Comparison of ENCODE assay signal across 1 cellular context in the genomic region with DNA sequence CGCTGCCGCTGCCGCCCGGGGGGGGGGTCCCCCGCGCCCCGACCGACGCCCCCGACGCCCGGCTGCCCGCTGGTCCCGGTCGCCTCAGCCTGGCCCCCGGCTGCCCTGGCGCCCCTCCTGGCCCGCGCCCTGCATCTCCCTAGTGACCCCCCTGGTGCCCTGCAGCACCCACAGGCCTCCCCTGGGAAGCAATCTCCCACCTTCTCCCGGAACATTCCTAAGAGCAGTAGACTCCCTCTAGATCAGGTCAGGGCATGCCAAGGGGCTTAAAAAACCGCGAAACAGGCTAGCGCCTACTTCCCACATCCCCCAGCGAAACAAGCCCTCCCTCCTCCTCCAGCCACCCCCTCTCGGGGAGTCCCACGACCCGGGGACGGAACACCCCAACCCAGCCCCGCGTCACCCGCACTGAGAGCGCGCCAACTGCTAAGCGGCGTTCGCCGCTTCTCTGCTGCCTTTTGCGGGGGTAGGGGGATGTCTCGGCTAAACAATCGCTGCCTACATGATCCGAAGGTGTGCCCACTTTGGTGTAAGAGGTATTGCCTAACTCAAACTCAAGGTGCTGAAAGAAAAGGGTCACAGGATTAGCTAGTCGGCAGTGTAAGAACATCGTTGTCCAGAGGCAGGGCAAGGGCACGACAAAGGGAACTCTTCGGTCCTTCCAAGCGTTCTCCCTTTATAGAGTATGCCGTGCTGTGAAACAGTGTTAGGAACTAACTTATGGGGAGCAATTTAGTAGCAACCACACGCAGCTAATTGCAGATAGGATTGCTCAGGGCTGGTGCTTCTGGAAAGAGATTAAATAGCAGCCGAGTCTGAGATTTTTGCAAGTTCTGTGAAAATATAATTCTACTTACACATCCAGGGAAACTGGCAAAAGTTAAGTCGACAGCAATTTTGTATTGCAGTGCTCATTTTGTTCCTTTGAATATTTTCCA.
TF ChIP-seq lines count a peak whose summit lies in the region.

No MANE protein-coding gene starts in this region.

TF ChIP-seq in HEK293, 187 proteins besides CTCF, POLR2A, EP300 and RAD21 (continued from another document and continues in another):
- TF ChIP-seq, protein P1, sequence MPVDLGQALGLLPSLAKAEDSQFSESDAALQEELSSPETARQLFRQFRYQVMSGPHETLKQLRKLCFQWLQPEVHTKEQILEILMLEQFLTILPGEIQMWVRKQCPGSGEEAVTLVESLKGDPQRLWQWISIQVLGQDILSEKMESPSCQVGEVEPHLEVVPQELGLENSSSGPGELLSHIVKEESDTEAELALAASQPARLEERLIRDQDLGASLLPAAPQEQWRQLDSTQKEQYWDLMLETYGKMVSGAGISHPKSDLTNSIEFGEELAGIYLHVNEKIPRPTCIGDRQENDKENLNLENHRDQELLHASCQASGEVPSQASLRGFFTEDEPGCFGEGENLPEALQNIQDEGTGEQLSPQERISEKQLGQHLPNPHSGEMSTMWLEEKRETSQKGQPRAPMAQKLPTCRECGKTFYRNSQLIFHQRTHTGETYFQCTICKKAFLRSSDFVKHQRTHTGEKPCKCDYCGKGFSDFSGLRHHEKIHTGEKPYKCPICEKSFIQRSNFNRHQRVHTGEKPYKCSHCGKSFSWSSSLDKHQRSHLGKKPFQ (tag by site-specific recombination; IDR thresholded peaks at IDR 0.05): no peak
- TF ChIP-seq ZNF311 (tag by site-specific recombination; IDR thresholded peaks at IDR 0.05; ENCODE audit: borderline replicate concordance) (no peak), ZNF677 (tag by site-specific recombination; IDR thresholded peaks at IDR 0.05) (no peak), ZNF121 (tag by site-specific recombination; IDR thresholded peaks at IDR 0.05) (no peak), ZNF174 (tag by site-specific recombination; IDR thresholded peaks at IDR 0.05) (no peak), ZNF239 (tag by site-specific recombination; IDR thresholded peaks at IDR 0.05) (no peak), ZNF501 (tag by site-specific recombination; IDR thresholded peaks at IDR 0.05) (0 out of 2 replicates have a peak, but pooled peaks have one; percentile 37), ZNF768 (tag by site-specific recombination; IDR thresholded peaks at IDR 0.05) (no peak), ZNF624 (tag by site-specific recombination; IDR thresholded peaks at IDR 0.05) (no peak), ZNF184 (tag by site-specific recombination; IDR thresholded peaks at IDR 0.05) (no peak), ZNF660 (tag by site-specific recombination; IDR thresholded peaks at IDR 0.05) (no peak), ZNF140 (tag by site-specific recombination; IDR thresholded peaks at IDR 0.05) (no peak), ZNF221 (tag by site-specific recombination; IDR thresholded peaks at IDR 0.05; ENCODE audit: borderline replicate concordance) (no peak), ZNF561 (tag by site-specific recombination; IDR thresholded peaks at IDR 0.05; ENCODE audit: borderline replicate concordance) (0 out of 2 replicates have a peak, but pooled peaks have one; percentile 19), SP7 (tag by site-specific recombination; IDR thresholded peaks at IDR 0.05) (peak; percentile 26; the same call in 1 of the 2 replicates), ZNF585B (tag by site-specific recombination; IDR thresholded peaks at IDR 0.05) (no peak), SALL2 (tag by site-specific recombination; IDR thresholded peaks at IDR 0.05; ENCODE audit: borderline replicate concordance) (no peak), ZNF211 (tag by site-specific recombination; IDR thresholded peaks at IDR 0.05; ENCODE audit: low read depth) (no peak), OSR2 (tag by site-specific recombination; IDR thresholded peaks at IDR 0.05) (peak; percentile 51; the same call in 1 of the 2 replicates), ZNF223 (tag by site-specific recombination; IDR thresholded peaks at IDR 0.05) (no peak), ZNF530 (tag by site-specific recombination; IDR thresholded peaks at IDR 0.05; ENCODE audit: low read depth) (no peak), ZNF146 (tag by site-specific recombination; IDR thresholded peaks at IDR 0.05) (no peak), ZNF433 (tag by site-specific recombination; IDR thresholded peaks at IDR 0.05; ENCODE audit: low read depth) (no peak), ZFP69B (tag by site-specific recombination; IDR thresholded peaks at IDR 0.05) (no peak), YY1 (tag by site-specific recombination; IDR thresholded peaks at IDR 0.05) (no peak), ZNF654 (tag by site-specific recombination; IDR thresholded peaks at IDR 0.05; ENCODE audit: low read depth) (no peak), GFI1B (tag by site-specific recombination; IDR thresholded peaks at IDR 0.05) (no peak), IKZF3 (tag by site-specific recombination; IDR thresholded peaks at IDR 0.05) (peak; percentile 47; the same call in 1 of the 2 replicates), ZIC2 (tag by site-specific recombination; IDR thresholded peaks at IDR 0.05) (peak; percentile 28; the same call in 1 of the 2 replicates)
- TF ChIP-seq, protein P2, sequence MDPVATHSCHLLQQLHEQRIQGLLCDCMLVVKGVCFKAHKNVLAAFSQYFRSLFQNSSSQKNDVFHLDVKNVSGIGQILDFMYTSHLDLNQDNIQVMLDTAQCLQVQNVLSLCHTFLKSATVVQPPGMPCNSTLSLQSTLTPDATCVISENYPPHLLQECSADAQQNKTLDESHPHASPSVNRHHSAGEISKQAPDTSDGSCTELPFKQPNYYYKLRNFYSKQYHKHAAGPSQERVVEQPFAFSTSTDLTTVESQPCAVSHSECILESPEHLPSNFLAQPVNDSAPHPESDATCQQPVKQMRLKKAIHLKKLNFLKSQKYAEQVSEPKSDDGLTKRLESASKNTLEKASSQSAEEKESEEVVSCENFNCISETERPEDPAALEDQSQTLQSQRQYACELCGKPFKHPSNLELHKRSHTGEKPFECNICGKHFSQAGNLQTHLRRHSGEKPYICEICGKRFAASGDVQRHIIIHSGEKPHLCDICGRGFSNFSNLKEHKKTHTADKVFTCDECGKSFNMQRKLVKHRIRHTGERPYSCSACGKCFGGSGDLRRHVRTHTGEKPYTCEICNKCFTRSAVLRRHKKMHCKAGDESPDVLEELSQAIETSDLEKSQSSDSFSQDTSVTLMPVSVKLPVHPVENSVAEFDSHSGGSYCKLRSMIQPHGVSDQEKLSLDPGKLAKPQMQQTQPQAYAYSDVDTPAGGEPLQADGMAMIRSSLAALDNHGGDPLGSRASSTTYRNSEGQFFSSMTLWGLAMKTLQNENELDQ (tag by site-specific recombination; IDR thresholded peaks at IDR 0.05; ENCODE audit: low read depth): no peak
- TF ChIP-seq, protein P3, sequence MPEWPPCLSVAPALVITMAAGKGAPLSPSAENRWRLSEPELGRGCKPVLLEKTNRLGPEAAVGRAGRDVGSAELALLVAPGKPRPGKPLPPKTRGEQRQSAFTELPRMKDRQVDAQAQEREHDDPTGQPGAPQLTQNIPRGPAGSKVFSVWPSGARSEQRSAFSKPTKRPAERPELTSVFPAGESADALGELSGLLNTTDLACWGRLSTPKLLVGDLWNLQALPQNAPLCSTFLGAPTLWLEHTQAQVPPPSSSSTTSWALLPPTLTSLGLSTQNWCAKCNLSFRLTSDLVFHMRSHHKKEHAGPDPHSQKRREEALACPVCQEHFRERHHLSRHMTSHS (tag by site-specific recombination; IDR thresholded peaks at IDR 0.05): no peak
- TF ChIP-seq, protein P4, sequence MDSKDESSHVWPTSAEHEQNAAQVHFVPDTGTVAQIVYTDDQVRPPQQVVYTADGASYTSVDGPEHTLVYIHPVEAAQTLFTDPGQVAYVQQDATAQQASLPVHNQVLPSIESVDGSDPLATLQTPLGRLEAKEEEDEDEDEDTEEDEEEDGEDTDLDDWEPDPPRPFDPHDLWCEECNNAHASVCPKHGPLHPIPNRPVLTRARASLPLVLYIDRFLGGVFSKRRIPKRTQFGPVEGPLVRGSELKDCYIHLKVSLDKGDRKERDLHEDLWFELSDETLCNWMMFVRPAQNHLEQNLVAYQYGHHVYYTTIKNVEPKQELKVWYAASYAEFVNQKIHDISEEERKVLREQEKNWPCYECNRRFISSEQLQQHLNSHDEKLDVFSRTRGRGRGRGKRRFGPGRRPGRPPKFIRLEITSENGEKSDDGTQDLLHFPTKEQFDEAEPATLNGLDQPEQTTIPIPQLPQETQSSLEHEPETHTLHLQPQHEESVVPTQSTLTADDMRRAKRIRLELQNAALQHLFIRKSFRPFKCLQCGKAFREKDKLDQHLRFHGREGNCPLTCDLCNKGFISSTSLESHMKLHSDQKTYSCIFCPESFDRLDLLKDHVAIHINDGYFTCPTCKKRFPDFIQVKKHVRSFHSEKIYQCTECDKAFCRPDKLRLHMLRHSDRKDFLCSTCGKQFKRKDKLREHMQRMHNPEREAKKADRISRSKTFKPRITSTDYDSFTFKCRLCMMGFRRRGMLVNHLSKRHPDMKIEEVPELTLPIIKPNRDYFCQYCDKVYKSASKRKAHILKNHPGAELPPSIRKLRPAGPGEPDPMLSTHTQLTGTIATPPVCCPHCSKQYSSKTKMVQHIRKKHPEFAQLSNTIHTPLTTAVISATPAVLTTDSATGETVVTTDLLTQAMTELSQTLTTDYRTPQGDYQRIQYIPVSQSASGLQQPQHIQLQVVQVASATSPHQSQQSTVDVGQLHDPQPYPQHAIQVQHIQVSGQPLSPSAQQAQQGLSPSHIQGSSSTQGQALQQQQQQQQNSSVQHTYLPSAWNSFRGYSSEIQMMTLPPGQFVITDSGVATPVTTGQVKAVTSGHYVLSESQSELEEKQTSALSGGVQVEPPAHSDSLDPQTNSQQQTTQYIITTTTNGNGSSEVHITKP (tag by site-specific recombination; IDR thresholded peaks at IDR 0.05): peak; percentile 70; the same call in 1 of the 2 replicates
- TF ChIP-seq, protein P5, sequence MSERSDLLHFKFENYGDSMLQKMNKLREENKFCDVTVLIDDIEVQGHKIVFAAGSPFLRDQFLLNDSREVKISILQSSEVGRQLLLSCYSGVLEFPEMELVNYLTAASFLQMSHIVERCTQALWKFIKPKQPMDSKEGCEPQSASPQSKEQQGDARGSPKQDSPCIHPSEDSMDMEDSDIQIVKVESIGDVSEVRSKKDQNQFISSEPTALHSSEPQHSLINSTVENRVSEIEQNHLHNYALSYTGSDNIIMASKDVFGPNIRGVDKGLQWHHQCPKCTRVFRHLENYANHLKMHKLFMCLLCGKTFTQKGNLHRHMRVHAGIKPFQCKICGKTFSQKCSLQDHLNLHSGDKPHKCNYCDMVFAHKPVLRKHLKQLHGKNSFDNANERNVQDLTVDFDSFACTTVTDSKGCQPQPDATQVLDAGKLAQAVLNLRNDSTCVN (tag by site-specific recombination; optimal IDR thresholded peaks at IDR 0.05): peak; percentile 69
- TF ChIP-seq, protein P6, sequence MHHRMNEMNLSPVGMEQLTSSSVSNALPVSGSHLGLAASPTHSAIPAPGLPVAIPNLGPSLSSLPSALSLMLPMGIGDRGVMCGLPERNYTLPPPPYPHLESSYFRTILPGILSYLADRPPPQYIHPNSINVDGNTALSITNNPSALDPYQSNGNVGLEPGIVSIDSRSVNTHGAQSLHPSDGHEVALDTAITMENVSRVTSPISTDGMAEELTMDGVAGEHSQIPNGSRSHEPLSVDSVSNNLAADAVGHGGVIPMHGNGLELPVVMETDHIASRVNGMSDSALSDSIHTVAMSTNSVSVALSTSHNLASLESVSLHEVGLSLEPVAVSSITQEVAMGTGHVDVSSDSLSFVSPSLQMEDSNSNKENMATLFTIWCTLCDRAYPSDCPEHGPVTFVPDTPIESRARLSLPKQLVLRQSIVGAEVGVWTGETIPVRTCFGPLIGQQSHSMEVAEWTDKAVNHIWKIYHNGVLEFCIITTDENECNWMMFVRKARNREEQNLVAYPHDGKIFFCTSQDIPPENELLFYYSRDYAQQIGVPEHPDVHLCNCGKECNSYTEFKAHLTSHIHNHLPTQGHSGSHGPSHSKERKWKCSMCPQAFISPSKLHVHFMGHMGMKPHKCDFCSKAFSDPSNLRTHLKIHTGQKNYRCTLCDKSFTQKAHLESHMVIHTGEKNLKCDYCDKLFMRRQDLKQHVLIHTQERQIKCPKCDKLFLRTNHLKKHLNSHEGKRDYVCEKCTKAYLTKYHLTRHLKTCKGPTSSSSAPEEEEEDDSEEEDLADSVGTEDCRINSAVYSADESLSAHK (tag by site-specific recombination; IDR thresholded peaks at IDR 0.05): no peak
- TF ChIP-seq, protein P7, sequence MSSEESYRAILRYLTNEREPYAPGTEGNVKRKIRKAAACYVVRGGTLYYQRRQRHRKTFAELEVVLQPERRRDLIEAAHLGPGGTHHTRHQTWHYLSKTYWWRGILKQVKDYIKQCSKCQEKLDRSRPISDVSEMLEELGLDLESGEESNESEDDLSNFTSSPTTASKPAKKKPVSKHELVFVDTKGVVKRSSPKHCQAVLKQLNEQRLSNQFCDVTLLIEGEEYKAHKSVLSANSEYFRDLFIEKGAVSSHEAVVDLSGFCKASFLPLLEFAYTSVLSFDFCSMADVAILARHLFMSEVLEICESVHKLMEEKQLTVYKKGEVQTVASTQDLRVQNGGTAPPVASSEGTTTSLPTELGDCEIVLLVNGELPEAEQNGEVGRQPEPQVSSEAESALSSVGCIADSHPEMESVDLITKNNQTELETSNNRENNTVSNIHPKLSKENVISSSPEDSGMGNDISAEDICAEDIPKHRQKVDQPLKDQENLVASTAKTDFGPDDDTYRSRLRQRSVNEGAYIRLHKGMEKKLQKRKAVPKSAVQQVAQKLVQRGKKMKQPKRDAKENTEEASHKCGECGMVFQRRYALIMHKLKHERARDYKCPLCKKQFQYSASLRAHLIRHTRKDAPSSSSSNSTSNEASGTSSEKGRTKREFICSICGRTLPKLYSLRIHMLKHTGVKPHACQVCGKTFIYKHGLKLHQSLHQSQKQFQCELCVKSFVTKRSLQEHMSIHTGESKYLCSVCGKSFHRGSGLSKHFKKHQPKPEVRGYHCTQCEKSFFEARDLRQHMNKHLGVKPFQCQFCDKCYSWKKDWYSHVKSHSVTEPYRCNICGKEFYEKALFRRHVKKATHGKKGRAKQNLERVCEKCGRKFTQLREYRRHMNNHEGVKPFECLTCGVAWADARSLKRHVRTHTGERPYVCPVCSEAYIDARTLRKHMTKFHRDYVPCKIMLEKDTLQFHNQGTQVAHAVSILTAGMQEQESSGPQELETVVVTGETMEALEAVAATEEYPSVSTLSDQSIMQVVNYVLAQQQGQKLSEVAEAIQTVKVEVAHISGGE (tag by site-specific recombination; conservative IDR thresholded peaks at IDR 0.05; ENCODE audit: low read depth): 0 out of 2 replicates have a peak, but pooled peaks have one; percentile 10
- TF ChIP-seq, protein P8, sequence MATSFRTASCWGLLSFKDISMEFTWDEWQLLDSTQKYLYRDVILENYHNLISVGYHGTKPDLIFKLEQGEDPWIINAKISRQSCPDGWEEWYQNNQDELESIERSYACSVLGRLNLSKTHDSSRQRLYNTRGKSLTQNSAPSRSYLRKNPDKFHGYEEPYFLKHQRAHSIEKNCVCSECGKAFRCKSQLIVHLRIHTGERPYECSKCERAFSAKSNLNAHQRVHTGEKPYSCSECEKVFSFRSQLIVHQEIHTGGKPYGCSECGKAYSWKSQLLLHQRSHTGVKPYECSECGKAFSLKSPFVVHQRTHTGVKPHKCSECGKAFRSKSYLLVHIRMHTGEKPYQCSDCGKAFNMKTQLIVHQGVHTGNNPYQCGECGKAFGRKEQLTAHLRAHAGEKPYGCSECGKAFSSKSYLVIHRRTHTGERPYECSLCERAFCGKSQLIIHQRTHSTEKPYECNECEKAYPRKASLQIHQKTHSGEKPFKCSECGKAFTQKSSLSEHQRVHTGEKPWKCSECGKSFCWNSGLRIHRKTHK (tag by site-specific recombination; IDR thresholded peaks at IDR 0.05): no peak
